In the genomic region with DNA sequence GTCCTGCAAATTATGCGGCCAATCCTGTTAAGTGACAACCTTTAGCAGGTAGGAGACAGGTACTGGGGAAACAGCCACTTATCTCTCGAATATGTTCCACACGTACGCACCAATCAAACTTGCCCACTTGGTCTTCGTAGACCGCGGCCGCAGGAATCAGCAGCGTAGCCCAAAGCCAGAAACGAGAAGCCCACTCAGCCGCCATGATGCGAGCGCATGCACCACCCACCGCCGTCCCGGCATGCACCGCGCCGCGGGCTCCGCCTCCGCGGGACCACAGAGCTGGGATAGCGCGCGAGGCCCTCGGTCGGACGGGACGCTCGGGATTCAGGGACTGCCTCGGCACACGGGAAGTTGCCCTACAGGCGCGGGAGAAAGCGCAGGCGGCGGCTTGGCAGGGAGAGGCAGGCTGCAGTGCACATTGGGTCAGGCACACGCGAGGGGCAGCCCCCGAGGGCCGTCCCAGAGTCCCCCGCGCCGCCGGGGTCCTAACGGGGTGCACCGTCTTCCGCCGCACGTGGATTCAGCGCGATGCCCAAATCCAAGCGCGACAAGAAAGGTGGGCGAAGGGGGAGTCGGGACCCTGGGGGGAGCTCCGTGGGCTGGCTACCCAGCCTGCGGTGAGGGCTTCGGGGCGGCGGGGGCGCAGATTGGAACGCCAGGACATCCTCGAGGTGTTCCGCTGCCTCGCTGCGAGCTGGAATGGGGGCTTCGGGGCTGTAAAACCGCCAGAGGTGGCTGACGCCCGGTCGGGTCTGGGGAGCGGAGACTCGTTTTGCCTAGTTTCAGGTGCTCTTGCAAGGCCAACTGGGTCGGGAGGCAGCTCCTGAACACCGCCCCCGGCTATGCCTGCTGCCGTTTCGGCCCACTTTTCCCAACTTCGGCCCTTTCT, we compare ENCODE assay signal across 8 cellular contexts. TPM values are rescaled to one million over a fixed set of nuclear protein-coding genes. Genes with fewer than 3 reads are reported as not detected.
DNase-seq lines count a peak whose midpoint lies in the region; ATAC-seq and TF ChIP-seq lines count a peak whose summit lies in the region.

A gene (minus strand): TSS at position 220 of the 892 bp plus-strand sequence. CDS start 15 bp downstream, at position 205.
A gene (plus strand): TSS at position 501 of the 892 bp plus-strand sequence. CDS start 31 bp downstream, at position 532.

- no peaks in the 10 kb centered on the region for H4K20me1 ChIP-seq in OCI-LY3 (ENCODE audit: insufficient read depth, low read length)

- TF ChIP-seq CTCF in OCI-LY3 (IDR thresholded peaks at IDR 0.05; ENCODE audit: low read depth, low read length) (no peak), epithelial cell of esophagus (IDR thresholded peaks at IDR 0.05; ENCODE audit: insufficient read depth, low read depth, low read length, missing control alignments) (no peak)

- H3K4me1 ChIP-seq in OCI-LY3 (ENCODE audit: low read length) = peaks cover 17% of the 10 kb centered on the region
- peaks cover 35% of the 10 kb centered on the region for H3K4me1 ChIP-seq in mononuclear cell (ENCODE audit: insufficient read depth, low read length)

- H3K27me3 ChIP-seq in OCI-LY3 (ENCODE audit: low read depth, low read length) = no peaks in the 10 kb centered on the region
- no peaks in the 10 kb centered on the region for H3K27me3 ChIP-seq in mononuclear cell (ENCODE audit: insufficient read depth, low read length)

- peak within 1 kb of the TSS; percentile 93 for H3K9ac ChIP-seq in OCI-LY3 (ENCODE audit: low read length)

- no peaks in the 10 kb centered on the region for H3K9me3 ChIP-seq in OCI-LY3 (ENCODE audit: insufficient read depth, low read length)
- no peaks in the 10 kb centered on the region for H3K9me3 ChIP-seq in mononuclear cell (ENCODE audit: low read depth, low read length)

- H3K27ac ChIP-seq in OCI-LY3 (ENCODE audit: low read length) = peak within 1 kb of the TSS; percentile 92

- H3K4me2 ChIP-seq in OCI-LY3 (ENCODE audit: low read length) = peak within 1 kb of the TSS; percentile 80

- peaks cover 4% of the 10 kb centered on the region for H3K36me3 ChIP-seq in OCI-LY3 (replicated peaks; ENCODE audit: low read depth, low read length)

- peak within 1 kb of the TSS; percentile 100 for H3K4me3 ChIP-seq in OCI-LY3 (ENCODE audit: low read length)
- H3K4me3 ChIP-seq in epithelial cell of esophagus (ENCODE audit: low read length) = peak within 1 kb of the TSS; percentile 92
- H3K4me3 ChIP-seq in mononuclear cell (ENCODE audit: low read length) = peak within 1 kb of the TSS; percentile 61

- H3K79me2 ChIP-seq in OCI-LY3 (ENCODE audit: low read length) = peaks cover 93% of the 10 kb centered on the region

- peak; percentile 70 for DNase-seq in COR-L47 (lab: John Stamatoyannopoulos, UW)
- DNase-seq in HT-29 (ENCODE audit: low spot score) = peak; percentile 90
- peak; percentile 88 for DNase-seq in activated T-cell treated with anti-CD3 and anti-CD28 coated beads for 24 hours (ENCODE audit: low read depth)
- DNase-seq in epithelial cell of esophagus (ENCODE audit: low read depth) = peak; percentile 86
- peak; percentile 85 to 93 for DNase-seq in stimulated activated CD8-positive, alpha-beta memory T cell treated with anti-CD3 and anti-CD28 coated beads, Interleukin-2, amount 100 ng/mL, for 48 hours (ENCODE audit: low read depth in 2 of 2)

- peak within 1 kb of the TSS; percentile 83 for H2AFZ ChIP-seq in OCI-LY3 (ENCODE audit: low read depth, low read length)

- peak; percentile 32 for ATAC-seq in GM19468 (IDR thresholded peaks at IDR 0.05; ENCODE audit: extremely low read depth, unreplicated experiment)

RNA-seq across cellular contexts. Expression of the first gene that starts in this region (rescaled TPM):
- 43.8 and 48.6 TPM in 2 replicates for total RNA-seq in HT-29 (2014; rRNA removed; shearing (Covaris generic))
- 19.4 TPM for total RNA-seq in mononuclear cell

RNA-seq across cellular contexts. Expression of the second gene that starts in this region (rescaled TPM):
- 94.9 and 96.1 TPM in 2 replicates for total RNA-seq in HT-29 (2014; rRNA removed; shearing (Covaris generic))
- 5.4 TPM for total RNA-seq in mononuclear cell

Comparison
In these comparisons a context has a peak if more than half of its experiments do, and no peak if none do; other contexts are left out.
1. Peak in every context shown above with its lines: DNase-seq, ATAC-seq, H3K4me3 ChIP-seq and H3K27ac ChIP-seq.
2. RNA of the second gene that starts in this region (total RNA-seq): 94.9 to 96.1 TPM in HT-29; 5.4 TPM in mononuclear cell (single experiment); every median in the first group is over 10 times any median in the second.